Comparison of ENCODE assay signal across 9 cellular contexts in genomic region chr7:43646603-43647313, GRCh38.
A peak's percentile ranks its signal among the peaks of the same experiment; 100 is the strongest.
DNase-seq lines count a peak whose midpoint lies in the region; ATAC-seq, FAIRE-seq and TF ChIP-seq lines count a peak whose summit lies in the region.
"Had no signal": no experiment of that assay in that cellular context is flagged by ENCODE, and none has a peak within 500 bp of the region (broad histone marks: within the 10 kb centered on the region; RNA-seq: fewer than 3 reads in every experiment).

No MANE protein-coding gene starts in this region.

- H3F3A ChIP-seq in GM23338 (replicated peaks; ENCODE audit: low read depth) = peaks cover 5% of the 10 kb centered on the region; the same call in 1 of the 2 replicates

- peak overlapping the region; percentile 37 for H3K4me3 ChIP-seq in GM23338
- H3K4me3 ChIP-seq in small intestine (ENCODE audit: low read depth in 1 of 2, low read length in 2 of 2) = no peak overlapping the region

- H3K4me2 ChIP-seq in GM23338 = peak overlapping the region; percentile 69

- DNase-seq in GM23338 (ENCODE audit: low spot score) = peak; percentile 27
- DNase-seq in activated B cell treated with CpG ODN at 0.5 μM for 24 hours = no peak
- DNase-seq in left cardiac atrium = no peak
- DNase-seq in small intestine = no peak
- DNase-seq in iPS-NIHi7 (ENCODE audit: extremely low spot score) = no peak
- DNase-seq in NCI-H446 treated with DMSO at 0.1 percent for 48 hours (lab: John Stamatoyannopoulos, UW) = no peak
- no peak for DNase-seq in RCC 7860 (ENCODE audit: low spot score)
- DNase-seq in NCI-H2029 treated with DMSO at 0.1 percent for 48 hours (lab: John Stamatoyannopoulos, UW) = no peak

- no peaks in the 10 kb centered on the region for H4K20me1 ChIP-seq in GM23338 (replicated peaks; ENCODE audit: insufficient read depth)

- peaks cover 40% of the 10 kb centered on the region for H3K79me2 ChIP-seq in GM23338 (replicated peaks; ENCODE audit: insufficient read depth)

- H3K9me3 Mint-ChIP-seq in GM23338 (no peaks in the 10 kb centered on the region; the same call in 2 of the 3 replicates), activated B cell treated with CpG ODN at 0.5 μM for 24 hours (peaks cover 2% of the 10 kb centered on the region)

- TF ChIP-seq CTCF in GM23338 (conservative IDR thresholded peaks at IDR 0.05; ENCODE audit: low read depth in 2 of 2) = no peak
- no peak for TF ChIP-seq CTCF in activated B cell treated with CpG ODN at 0.5 μM for 24 hours (IDR thresholded peaks at IDR 0.05)

- H3K36me3 ChIP-seq in GM23338 (ENCODE audit: insufficient read depth) = peaks cover 5% of the 10 kb centered on the region
- H3K36me3 ChIP-seq in small intestine (ENCODE audit: control insufficient read depth in 2 of 2, insufficient read depth in 2 of 2, low read length in 2 of 2) = peaks cover 0 to 2% of the 10 kb centered on the region in 2 donors

- no peak overlapping the region for H2AFZ ChIP-seq in GM23338

- FAIRE-seq in small intestine (lab: Jason Lieb, UNC) (no peak), RCC 7860 (lab: Jason Lieb, UNC) (no peak)

- H3K9me2 ChIP-seq in GM23338 (ENCODE audit: insufficient read depth) = no peaks in the 10 kb centered on the region

- H3K27ac ChIP-seq in GM23338 (ENCODE audit: low read depth) (peak overlapping the region; percentile 99), small intestine (ENCODE audit: low read depth in 1 of 2, low read length in 1 of 2) (peak overlapping the region; percentile 66 to 96)
- H3K27ac ChIP-seq: VCaP had no signal

- 49 to 85% (median 65%) methylated on average over 8 of the region's 8 CpGs for WGBS in small intestine, 3 donors

- CTCF ChIA-PET in activated B cell treated with CpG ODN at 0.5 μM for 24 hours (lab: Charles Lee) = interaction anchor here (3.5 to 7.3 kb wide), 2 partner anchors 53 to 64 kb away, joined by 23 to 55 read pairs; partner anchors contain the start of gene STK17A

- ATAC-seq in GM23338 = no peak
- ATAC-seq in activated B cell treated with CpG ODN at 0.5 μM for 24 hours (ENCODE audit: low read depth) = no peak
- ATAC-seq in left cardiac atrium = peak; percentile 40 to 60

- POLR2A ChIA-PET in activated B cell treated with CpG ODN at 0.5 μM for 24 hours (lab: Charles Lee) = interaction anchor here (1.2 to 9.7 kb wide), 6 partner anchors 21 to 61 kb away, joined by 3 to 342 read pairs (median 17); partner anchors contain the start of gene STK17A

- peak overlapping the region; percentile 93 for H3K27ac Mint-ChIP-seq in GM23338
- H3K27ac Mint-ChIP-seq in activated B cell treated with CpG ODN at 0.5 μM for 24 hours = peak overlapping the region; percentile 90

- no peaks in the 10 kb centered on the region for H3K9me3 ChIP-seq in small intestine (ENCODE audit: control insufficient read depth, low read depth)

- H3K4me3 Mint-ChIP-seq in GM23338 = peak overlapping the region; percentile 28; the same call in 2 of the 3 replicates
- H3K4me3 Mint-ChIP-seq in activated B cell treated with CpG ODN at 0.5 μM for 24 hours = peak overlapping the region; percentile 72

- peaks cover 57% of the 10 kb centered on the region for H3K4me1 Mint-ChIP-seq in GM23338
- H3K4me1 Mint-ChIP-seq in activated B cell treated with CpG ODN at 0.5 μM for 24 hours = peaks cover 96% of the 10 kb centered on the region

- H3K4me1 ChIP-seq in GM23338 (ENCODE audit: insufficient read depth) (peaks cover 54% of the 10 kb centered on the region), small intestine (ENCODE audit: control insufficient read depth in 2 of 2, insufficient read depth in 1 of 2, low read depth in 1 of 2, low read length in 1 of 2) (peaks cover 0 to 17% of the 10 kb centered on the region in 2 donors)

- H3K27me3 Mint-ChIP-seq in GM23338 (ENCODE audit: insufficient read depth, low read depth, poor library complexity) (peaks cover 8% of the 10 kb centered on the region), activated B cell treated with CpG ODN at 0.5 μM for 24 hours (no peaks in the 10 kb centered on the region)

- H3K27me3 ChIP-seq in GM23338 (ENCODE audit: insufficient read depth) = no peaks in the 10 kb centered on the region
- no peaks in the 10 kb centered on the region for H3K27me3 ChIP-seq in small intestine (ENCODE audit: control insufficient read depth in 2 of 2, insufficient read depth in 2 of 2, low read length in 2 of 2)

- intact Hi-C loops in activated B cell treated with CpG ODN at 0.5 μM for 24 hours (cut with micrococcal nuclease) = loop anchor here (5.0 kb wide), 2 partner anchors 34 to 1764 kb away; no protein-coding TSS in a partner anchor
- intact Hi-C loops in left cardiac atrium (cut with DNase I) = no loop called here

- H3K36me3 Mint-ChIP-seq in GM23338 (ENCODE audit: low read depth) = peaks cover 64% of the 10 kb centered on the region
- peaks cover 51% of the 10 kb centered on the region for H3K36me3 Mint-ChIP-seq in activated B cell treated with CpG ODN at 0.5 μM for 24 hours (ENCODE audit: low read depth)

TF ChIP-seq in GM23338, 12 proteins besides CTCF, POLR2A, EP300 and RAD21:
- no peak for TF ChIP-seq STAT1 (IDR thresholded peaks at IDR 0.05; ENCODE audit: unreplicated experiment)
- no peak for TF ChIP-seq ZNF462 (CRISPR knock-in tag; IDR thresholded peaks at IDR 0.05)
- no peak for TF ChIP-seq ZNF114 (CRISPR knock-in tag; IDR thresholded peaks at IDR 0.05)
- TF ChIP-seq CREB1 (CRISPR knock-in tag; IDR thresholded peaks at IDR 0.05; ENCODE audit: low read depth) = no peak
- no peak for TF ChIP-seq EZH2phosphoT487 (IDR thresholded peaks at IDR 0.05; ENCODE audit: unreplicated experiment)
- TF ChIP-seq ETS1 (IDR thresholded peaks at IDR 0.05) = no peak
- no peak for TF ChIP-seq NANOG (IDR thresholded peaks at IDR 0.05; ENCODE audit: borderline replicate concordance)

Comparison
In these comparisons a context has a peak if more than half of its experiments do, and no peak if none do; other contexts are left out.
1. ATAC-seq: peak in left cardiac atrium (2 of 2); none in GM23338 (single experiment) and activated B cell treated with CpG ODN at 0.5 μM for 24 hours (single experiment).